ENCODE assay signal across 18 cellular contexts in the genomic region with DNA sequence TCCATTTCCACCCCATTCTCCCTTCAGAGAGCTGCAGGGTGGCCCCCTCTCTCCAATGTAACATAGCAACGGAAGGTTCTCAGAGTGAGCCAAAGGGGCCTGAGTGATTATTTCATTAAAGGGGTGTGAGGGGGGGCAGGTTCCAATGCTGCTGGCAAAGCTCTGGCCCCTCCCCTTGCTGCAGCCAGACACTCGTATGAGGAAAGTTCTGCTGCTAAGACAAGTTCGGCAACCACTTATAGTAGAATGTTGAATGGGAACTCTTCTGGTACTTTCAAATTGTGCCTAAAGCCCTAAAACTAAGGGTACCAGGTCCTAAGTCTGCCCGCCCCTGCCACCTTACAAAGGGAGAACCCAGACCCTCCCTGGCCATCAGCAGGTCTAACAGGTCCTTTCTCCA. TPM values are rescaled to one million over a fixed set of nuclear protein-coding genes. Genes with fewer than 3 reads are reported as not detected.
DNase-seq lines count a peak whose midpoint lies in the region; ATAC-seq, FAIRE-seq and TF ChIP-seq lines count a peak whose summit lies in the region.
"Had no signal": no experiment of that assay in that cellular context is flagged by ENCODE, and none has a peak within 500 bp of the region (broad histone marks: within the 10 kb centered on the region; RNA-seq: fewer than 3 reads in every experiment).

No MANE protein-coding gene starts in this region.

- intact Hi-C loops in CD4-positive, alpha-beta memory T cell (cut with micrococcal nuclease): no loop called here
- intact Hi-C loops in K562 (cut with micrococcal nuclease): no loop called here
- intact Hi-C loops in OCI-LY7 (cut with micrococcal nuclease; ENCODE audit: unreplicated experiment): no loop called here

- H3K27ac ChIP-seq in CD4-positive, alpha-beta memory T cell (ENCODE audit: low read depth, low read length): no peak overlapping the region
- no peak overlapping the region for H3K27ac ChIP-seq in CD8-positive, alpha-beta memory T cell (ENCODE audit: low read depth, low read length)
- H3K27ac ChIP-seq in K562 (ENCODE audit: extremely low read depth, low read depth, low read length) (no peak overlapping the region), SJCRH30 (no peak overlapping the region), OCI-LY7 (ENCODE audit: low read depth, low read length, poor library complexity, severe bottlenecking) (no peak overlapping the region)
- H3K27ac ChIP-seq: GM23248 had no signal

- CTCF ChIA-PET in CD4-positive, alpha-beta memory T cell (lab: Charles Lee; ENCODE audit: partially characterized antibody): no interaction called here
- CTCF ChIA-PET in CD8-positive, alpha-beta memory T cell (lab: Charles Lee): no interaction called here
- CTCF ChIA-PET in K562 (lab: Yijun Ruan, JAX; ENCODE audit: low intra/inter-chr PET ratio): no interaction called here
- CTCF ChIA-PET in OCI-LY7 (lab: Charles Lee; ENCODE audit: unreplicated experiment): no interaction called here

- no peak overlapping the region for H3K4me3 Mint-ChIP-seq in CD4-positive, alpha-beta memory T cell
- H3K4me3 Mint-ChIP-seq in CD8-positive, alpha-beta memory T cell: no peak overlapping the region
- H3K4me3 Mint-ChIP-seq in nephron progenitor cell: no peak overlapping the region
- H3K4me3 Mint-ChIP-seq: CD4-positive, alpha-beta T cell had no signal

- H3K9me1 ChIP-seq in K562 (ENCODE audit: control insufficient read depth, insufficient read depth, low read length): no peaks in the 10 kb centered on the region

- TF ChIP-seq CTCF in K562 (IDR thresholded peaks at IDR 0.05 in 2 of 3, conservative IDR thresholded peaks at IDR 0.05 in 1 of 3; ENCODE audit: insufficient read depth in 2 of 3, low read depth in 1 of 3, low read length in 3 of 3): no peak
- no peak for TF ChIP-seq CTCF in nephron progenitor cell (IDR thresholded peaks at IDR 0.05)
- TF ChIP-seq CTCF in OCI-LY7 (conservative IDR thresholded peaks at IDR 0.05; ENCODE audit: low read length): no peak

- H3K9me3 ChIP-seq in CD4-positive, alpha-beta memory T cell (ENCODE audit: control insufficient read depth in 1 of 2, low read length in 2 of 2): no peaks in the 10 kb centered on the region
- no peaks in the 10 kb centered on the region for H3K9me3 ChIP-seq in CD8-positive, alpha-beta memory T cell (ENCODE audit: low read length)
- no peaks in the 10 kb centered on the region for H3K9me3 ChIP-seq in K562 (replicated peaks; ENCODE audit: control insufficient read depth, insufficient read depth, low read depth, low read length)
- no peaks in the 10 kb centered on the region for H3K9me3 ChIP-seq in SJCRH30 (replicated peaks)
- H3K9me3 ChIP-seq in OCI-LY7 (ENCODE audit: low read length): no peaks in the 10 kb centered on the region
- H3K9me3 ChIP-seq: BE2C, HAP-1 had no signal

- WGBS in K562 (ENCODE audit: insufficient coverage, low coverage, missing lambda C conversion rate): 0% methylated on average over 2 of the region's 4 CpGs

- TF ChIP-seq POLR2A in K562 (conservative IDR thresholded peaks at IDR 0.05): no peak

- in situ Hi-C loops in K562 (cut with MboI): no loop called here

- POLR2A ChIA-PET in CD4-positive, alpha-beta memory T cell (lab: Charles Lee; ENCODE audit: partially characterized antibody): interaction anchor here (2.7 to 9.1 kb wide), 3 partner anchors 26 to 47 kb away, joined by 10 to 108 read pairs (median 19); partner anchors contain the start of gene PLEKHG3
- POLR2A ChIA-PET in CD8-positive, alpha-beta memory T cell (lab: Charles Lee): no interaction called here
- POLR2A ChIA-PET in K562 (lab: Yijun Ruan, JAX): no interaction called here
- POLR2A ChIA-PET in OCI-LY7 (lab: Charles Lee): no interaction called here

- TF ChIP-seq RAD21 in K562 (CRISPR knock-in tag; conservative IDR thresholded peaks at IDR 0.05 in 1 of 2, IDR thresholded peaks at IDR 0.05 in 1 of 2): no peak

- TF ChIP-seq EP300 in K562 (IDR thresholded peaks at IDR 0.05; ENCODE audit: low read length): no peak

- H4K20me1 ChIP-seq in K562 (replicated peaks; ENCODE audit: control insufficient read depth, insufficient read depth, low read length): 0 out of 2 replicates have a peak, but pooled peaks cover 3% of the 10 kb centered on the region
- no peaks in the 10 kb centered on the region for H4K20me1 ChIP-seq in OCI-LY7 (ENCODE audit: insufficient read depth, low read length)

- H3K9me2 ChIP-seq in OCI-LY7 (ENCODE audit: insufficient read depth, low read length): no peaks in the 10 kb centered on the region

- H3K4me2 ChIP-seq in K562 (ENCODE audit: insufficient read depth, low read length): no peak overlapping the region
- no peak overlapping the region for H3K4me2 ChIP-seq in OCI-LY7 (ENCODE audit: low read length)

- ATAC-seq in K562 (no peak), GM21529 (IDR thresholded peaks at IDR 0.05; ENCODE audit: unreplicated experiment) (no peak)

- H3K27ac Mint-ChIP-seq in CD4-positive, alpha-beta memory T cell: peak overlapping the region in 4 of 7 donors; percentile 19 to 91 (median 47)
- H3K27ac Mint-ChIP-seq in CD8-positive, alpha-beta memory T cell: peak overlapping the region in 5 of 8 donors; percentile 17 to 95 (median 58)
- peak overlapping the region; percentile 79 for H3K27ac Mint-ChIP-seq in nephron progenitor cell
- H3K27ac Mint-ChIP-seq: CD4-positive, alpha-beta T cell had no signal

- H3K4me3 ChIP-seq in CD4-positive, alpha-beta memory T cell (ENCODE audit: low read length in 2 of 2): no peak overlapping the region
- no peak overlapping the region for H3K4me3 ChIP-seq in CD8-positive, alpha-beta memory T cell (ENCODE audit: low read length)
- H3K4me3 ChIP-seq in K562 (no peak overlapping the region), SJCRH30 (no peak overlapping the region), OCI-LY7 (ENCODE audit: low read depth, low read length, poor library complexity, severe bottlenecking) (no peak overlapping the region)
- H3K4me3 ChIP-seq: GM23248, HAP-1 had no signal

- H3K79me2 ChIP-seq in K562 (ENCODE audit: control insufficient read depth, insufficient read depth, low read length) (no peaks in the 10 kb centered on the region), OCI-LY7 (ENCODE audit: insufficient read depth, low read depth, low read length) (no peaks in the 10 kb centered on the region)

- no peaks in the 10 kb centered on the region for H3K27me3 Mint-ChIP-seq in CD4-positive, alpha-beta memory T cell
- peaks cover 0 to 9% of the 10 kb centered on the region in 2 donors for H3K27me3 Mint-ChIP-seq in CD8-positive, alpha-beta memory T cell
- H3K27me3 Mint-ChIP-seq in nephron progenitor cell (ENCODE audit: low read depth, poor library complexity): no peaks in the 10 kb centered on the region
- H3K27me3 Mint-ChIP-seq: CD4-positive, alpha-beta T cell had no signal

- no TSS peak for BruUV-seq in K562 (replicated peaks; lab: Mats Ljungman, UMichigan)
- BruUV-seq in OCI-LY7 (replicated peaks; lab: Mats Ljungman, UMichigan): no TSS peak

- peaks cover 56% of the 10 kb centered on the region for H3K4me1 ChIP-seq in CD4-positive, alpha-beta memory T cell (ENCODE audit: insufficient read depth, low read length)
- H3K4me1 ChIP-seq in CD8-positive, alpha-beta memory T cell (ENCODE audit: insufficient read depth, low read length): peaks cover 31% of the 10 kb centered on the region
- H3K4me1 ChIP-seq in K562 (replicated peaks in 1 of 2; ENCODE audit: control insufficient read depth in 2 of 2, insufficient read depth in 2 of 2, low read length in 2 of 2): no peaks in the 10 kb centered on the region; a peak in 2 of 5 replicates
- peaks cover 20% of the 10 kb centered on the region for H3K4me1 ChIP-seq in SJCRH30
- no peaks in the 10 kb centered on the region for H3K4me1 ChIP-seq in OCI-LY7 (ENCODE audit: insufficient read depth, low read length, poor library complexity, severe bottlenecking)
- H3K4me1 ChIP-seq: HAP-1 had no signal

- H3K4me1 Mint-ChIP-seq in CD4-positive, alpha-beta memory T cell: peaks cover 34 to 66% (median 43%) of the 10 kb centered on the region in 4 donors
- H3K4me1 Mint-ChIP-seq in CD8-positive, alpha-beta memory T cell: peaks cover 40 to 44% (median 42%) of the 10 kb centered on the region in 3 donors
- H3K4me1 Mint-ChIP-seq in nephron progenitor cell: peaks cover 38% of the 10 kb centered on the region

- no peaks in the 10 kb centered on the region for H3K27me3 ChIP-seq in CD4-positive, alpha-beta memory T cell (ENCODE audit: insufficient read depth, low read length)
- no peaks in the 10 kb centered on the region for H3K27me3 ChIP-seq in CD8-positive, alpha-beta memory T cell (ENCODE audit: insufficient read depth, low read length, poor library complexity, severe bottlenecking)
- peaks cover 10 to 55% of the 10 kb centered on the region in 2 experiments; a peak in 4 of 5 replicates for H3K27me3 ChIP-seq in K562 (ENCODE audit: control insufficient read depth in 2 of 2, insufficient read depth in 2 of 2, low read length in 2 of 2)
- H3K27me3 ChIP-seq in SJCRH30: no peaks in the 10 kb centered on the region
- H3K27me3 ChIP-seq: BE2C had no signal

- no peaks in the 10 kb centered on the region for H3K36me3 ChIP-seq in CD4-positive, alpha-beta memory T cell (ENCODE audit: insufficient read depth, low read length)
- no peaks in the 10 kb centered on the region for H3K36me3 ChIP-seq in CD8-positive, alpha-beta memory T cell (ENCODE audit: insufficient read depth, low read length)
- H3K36me3 ChIP-seq in K562 (ENCODE audit: control insufficient read depth, insufficient read depth, low read length): no peaks in the 10 kb centered on the region
- H3K36me3 ChIP-seq in SJCRH30: no peaks in the 10 kb centered on the region
- no peaks in the 10 kb centered on the region for H3K36me3 ChIP-seq in OCI-LY7 (ENCODE audit: insufficient read depth, low read length)
- H3K36me3 ChIP-seq: HAP-1 had no signal

- peaks cover 0 to 8% of the 10 kb centered on the region in 2 donors for H3K36me3 Mint-ChIP-seq in CD4-positive, alpha-beta memory T cell
- H3K36me3 Mint-ChIP-seq in CD8-positive, alpha-beta memory T cell: no peaks in the 10 kb centered on the region
- peaks cover 11% of the 10 kb centered on the region for H3K36me3 Mint-ChIP-seq in nephron progenitor cell (ENCODE audit: low read depth)

- H2AFZ ChIP-seq in K562 (ENCODE audit: low read depth, low read length): no peak overlapping the region
- no peak overlapping the region for H2AFZ ChIP-seq in OCI-LY7 (ENCODE audit: low read length)
- H2AFZ ChIP-seq: GM23248 had no signal

- DNase-seq in CD4-positive, alpha-beta memory T cell: peak in 1 of 5 donors; percentile 16
- DNase-seq in CD8-positive, alpha-beta memory T cell: no peak
- no peak for DNase-seq in K562 (ENCODE audit: extremely low read depth in 1 of 4, low spot score in 3 of 4)
- DNase-seq in nephron progenitor cell: no peak
- no peak for DNase-seq in SJCRH30
- no peak for DNase-seq in OCI-LY7 (ENCODE audit: low spot score)
- DNase-seq: ACHN; BE2C; C1 segment of cervical spinal cord; CD4-positive, alpha-beta T cell; DMS 273 treated with DMSO at 0.1 percent for 48 hours; GM23248 had no signal

- H3K9me3 Mint-ChIP-seq in CD4-positive, alpha-beta memory T cell: no peaks in the 10 kb centered on the region
- no peaks in the 10 kb centered on the region for H3K9me3 Mint-ChIP-seq in CD8-positive, alpha-beta memory T cell
- peaks cover 10% of the 10 kb centered on the region for H3K9me3 Mint-ChIP-seq in nephron progenitor cell
- H3K9me3 Mint-ChIP-seq: CD4-positive, alpha-beta T cell had no signal

- no peak overlapping the region for H3K9ac ChIP-seq in K562 (ENCODE audit: insufficient read depth in 1 of 2, low read depth in 2 of 2, low read length in 2 of 2)
- H3K9ac ChIP-seq: GM23248 had no signal

- no peak for FAIRE-seq in K562 (lab: Jason Lieb, UNC)
- FAIRE-seq: A204.1, G401.6, GM12891, GM19239 had no signal

RNA-seq across cellular contexts. Expression of gene PLEKHG3, which starts 49.8 kb away (rescaled TPM):
- 10 to 100 TPM; 53.3 to 56.5 TPM for total RNA-seq in CD4-positive, alpha-beta memory T cell
- polyA plus RNA-seq in CD4-positive, alpha-beta memory T cell: 10 to 100 TPM; 10.8 to 62.6 TPM
- total RNA-seq in CD8-positive, alpha-beta memory T cell: 1 to 10 TPM; 4.9 to 5.0 TPM
- 61.1 TPM for polyA plus RNA-seq in CD8-positive, alpha-beta memory T cell
- total RNA-seq in K562 (2011; cell fraction: chromatin; rRNA removed; ENCODE audit: low replicate concordance): 0.07 TPM in 1 of 2 replicates, not detected in the other
- total RNA-seq in K562 (2011; cell fraction: nucleolus; rRNA removed): not detected in 2 replicates
- total RNA-seq in K562 (2011; cell fraction: nucleoplasm; rRNA removed): not detected in 2 replicates
- total RNA-seq in K562 (2014; rRNA removed) (not detected in 2 replicates), K562 (2014; rRNA removed; fragmentation: Illumina TruSeq; extraction: Trizol) (not detected in 2 replicates), K562 (2015; rRNA removed; fragmentation: Illumina TruSeq; extraction: Trizol) (not detected in 2 replicates), K562 (2021) (0.11 and 0.16 TPM in 2 replicates), OCI-LY7 (2022) (not detected in 2 replicates)
- polyA plus RNA-seq in K562 (2011; rRNA removed) (0.04 TPM in 1 of 2 replicates, not detected in the other), K562 (2014; fragmentation: Illumina TruSeq; extraction: Trizol) (not detected in 2 replicates), K562 (2014; fragmentation: Nextera tagmentation; extraction: Ambion mirVana) (not detected), K562 (2014; rRNA removed) (not detected in 2 replicates)
- polyA plus RNA-seq in K562 (2011; cell fraction: cytosol; rRNA removed): 0.06 and 0.16 TPM in 2 replicates
- polyA plus RNA-seq in K562 (2011; cell fraction: nucleus; rRNA removed): 0.16 and 0.25 TPM in 2 replicates
- polyA plus RNA-seq in K562 (2012): 0.08 TPM in 1 of 2 replicates, not detected in the other
- not detected in 2 replicates for polyA minus RNA-seq in K562 (2011; rRNA and poly(A)+ RNA removed)
- polyA minus RNA-seq in K562 (2011; cell fraction: cytosol; rRNA and poly(A)+ RNA removed): 2.6 TPM in 1 of 2 replicates, not detected in the other
- polyA minus RNA-seq in K562 (2011; cell fraction: nucleus; rRNA and poly(A)+ RNA removed): under 0.01 and 0.27 TPM in 2 replicates
- 20.9 and 22.4 TPM in 2 replicates for total RNA-seq in SJCRH30 (2014; rRNA removed; shearing (Covaris generic))
- not detected in 2 replicates for total RNA-seq in OCI-LY7 (2014; rRNA removed; shearing (Covaris generic))

Comparison
In these comparisons a context has a peak if more than half of its experiments do, and no peak if none do; other contexts are left out.
1. RNA of gene PLEKHG3, which starts 49.8 kb away (total RNA-seq): 53.3 to 56.5 TPM in CD4-positive, alpha-beta memory T cell, 20.9 to 22.4 TPM in SJCRH30 and 4.9 to 5.0 TPM in CD8-positive, alpha-beta memory T cell; 0.07 to 0.16 TPM in K562 and not detected in OCI-LY7; every median in the first group is over 4 times any median in the second.
2. Peak in every context shown above with its lines, with median percentiles within 50 percentile points of each other: H3K27ac Mint-ChIP-seq.